ENCODE assay signal across 32 cellular contexts in genomic region chr12:88431245-88431644, GRCh38.
DNase-seq lines count a peak whose midpoint lies in the region; ATAC-seq and TF ChIP-seq lines count a peak whose summit lies in the region.
"Had no signal": no experiment of that assay in that cellular context is flagged by ENCODE, and none has a peak within 500 bp of the region (broad histone marks: within the 10 kb centered on the region; RNA-seq: fewer than 3 reads in every experiment).

No MANE protein-coding gene starts in this region.

- DNase-seq in foreskin keratinocyte = no peak
- peak; percentile 29 for DNase-seq in renal cortical epithelial cell (ENCODE audit: low read depth)
- no peak for DNase-seq in stimulated activated naive CD8-positive, alpha-beta T cell treated with anti-CD3 and anti-CD28 coated beads, Interleukin-15, amount 100 ng/mL, for 72 hours
- no peak for DNase-seq in NCI-H128 (lab: John Stamatoyannopoulos, UW; ENCODE audit: unreplicated experiment)
- no peak for DNase-seq in activated CD8-positive, alpha-beta memory T cell treated with anti-CD3 and anti-CD28 coated beads, Interleukin-2, amount 50 U/mL, for 4 hours
- DNase-seq: activated B cell treated with CpG ODN at 0.5 μM for 24 hours; activated CD4-positive, alpha-beta T cell treated with anti-CD3 and anti-CD28 coated beads, Interleukin-2, amount 50 U/mL, for 4 hours; activated CD8-positive, alpha-beta memory T cell treated with anti-CD3 and anti-CD28 coated beads, Interleukin-2, amount 10 ng/mL, durations not matched to agents 7 days and 5 days; activated naive CD4-positive, alpha-beta T cell; activated naive CD8-positive, alpha-beta T cell treated with anti-CD3 and anti-CD28 coated beads, Interleukin-2, amount 50 U/mL, for 24 hours; activated T-cell treated with anti-CD3 and anti-CD28 coated beads, Interleukin-2, amount 50 U/mL, for 72 hours; colonic mucosa; effector CD8-positive, alpha-beta T cell; GDM1; islet precursor cell; mucosa of descending colon; natural killer cell; NCI-H1694; NCI-H446 treated with DMSO at 0.1 percent for 48 hours; NCI-H774; nucleus accumbens; psoas muscle; stimulated activated CD4-positive, alpha-beta T cell treated with anti-CD3 and anti-CD28 coated beads, Interleukin-15, amount 100 ng/mL, for 24 hours; stimulated activated CD4-positive, alpha-beta T cell treated with anti-CD3 and anti-CD28 coated beads, Interleukin-4, amount 100 ng/mL, for 4 hours had no signal

- H3K4me3 Mint-ChIP-seq in stimulated activated naive CD8-positive, alpha-beta T cell treated with anti-CD3 and anti-CD28 coated beads, Interleukin-15, amount 100 ng/mL, for 72 hours = no peak overlapping the region
- H3K4me3 Mint-ChIP-seq: activated B cell treated with CpG ODN at 0.5 μM for 24 hours; activated CD8-positive, alpha-beta memory T cell treated with anti-CD3 and anti-CD28 coated beads, Interleukin-2, amount 10 ng/mL, durations not matched to agents 7 days and 5 days; activated naive CD8-positive, alpha-beta T cell treated with anti-CD3 and anti-CD28 coated beads, Interleukin-2, amount 50 U/mL, for 24 hours; activated T-cell treated with anti-CD3 and anti-CD28 coated beads, Interleukin-2, amount 50 U/mL, for 72 hours; natural killer cell had no signal

- H3K4me1 ChIP-seq in OCI-LY3 (ENCODE audit: low read length) = peaks cover 51% of the 10 kb centered on the region
- H3K4me1 ChIP-seq in foreskin keratinocyte = no peaks in the 10 kb centered on the region
- H3K4me1 ChIP-seq: BLaER1, colonic mucosa, psoas muscle, SJSA1, tibial nerve had no signal

- H3K9me3 ChIP-seq in OCI-LY3 (ENCODE audit: insufficient read depth, low read length) = peaks cover 4% of the 10 kb centered on the region; the same call in 1 of the 2 replicates
- H3K9me3 ChIP-seq: BLaER1, colonic mucosa, mucosa of descending colon, psoas muscle, SJSA1 had no signal

- H3K27me3 ChIP-seq in OCI-LY3 (ENCODE audit: low read depth, low read length) (no peaks in the 10 kb centered on the region), foreskin keratinocyte (no peaks in the 10 kb centered on the region)
- H3K27me3 ChIP-seq: BLaER1, cardiac muscle cell, colonic mucosa, SJSA1, tibial nerve had no signal

- H3K4me1 Mint-ChIP-seq in stimulated activated naive CD8-positive, alpha-beta T cell treated with anti-CD3 and anti-CD28 coated beads, Interleukin-15, amount 100 ng/mL, for 72 hours = no peaks in the 10 kb centered on the region
- H3K4me1 Mint-ChIP-seq: activated B cell treated with CpG ODN at 0.5 μM for 24 hours; activated naive CD8-positive, alpha-beta T cell treated with anti-CD3 and anti-CD28 coated beads, Interleukin-2, amount 50 U/mL, for 24 hours had no signal

- H2AFZ ChIP-seq in OCI-LY3 (ENCODE audit: low read depth, low read length) = peak overlapping the region; percentile 70

- H3K36me3 ChIP-seq in OCI-LY3 (replicated peaks; ENCODE audit: low read depth, low read length) = peaks cover 14% of the 10 kb centered on the region
- H3K36me3 ChIP-seq: BLaER1, cardiac muscle cell, colonic mucosa, SJSA1, tibial nerve had no signal

- no peaks in the 10 kb centered on the region for H3K27me3 Mint-ChIP-seq in stimulated activated naive CD8-positive, alpha-beta T cell treated with anti-CD3 and anti-CD28 coated beads, Interleukin-15, amount 100 ng/mL, for 72 hours
- H3K27me3 Mint-ChIP-seq: activated B cell treated with CpG ODN at 0.5 μM for 24 hours; activated CD8-positive, alpha-beta memory T cell treated with anti-CD3 and anti-CD28 coated beads, Interleukin-2, amount 10 ng/mL, durations not matched to agents 7 days and 5 days; activated naive CD8-positive, alpha-beta T cell treated with anti-CD3 and anti-CD28 coated beads, Interleukin-2, amount 50 U/mL, for 24 hours had no signal

- H3K4me2 ChIP-seq in OCI-LY3 (ENCODE audit: low read length) = peak overlapping the region; percentile 78
- H3K4me2 ChIP-seq: BLaER1 had no signal

- no peak overlapping the region for H3K4me3 ChIP-seq in OCI-LY3 (ENCODE audit: low read length)
- H3K4me3 ChIP-seq: BLaER1, cardiac muscle cell, colonic mucosa, lung, mucosa of descending colon, psoas muscle, SJSA1, tibial nerve had no signal

- no peaks in the 10 kb centered on the region for H4K20me1 ChIP-seq in OCI-LY3 (ENCODE audit: insufficient read depth, low read length)
- H4K20me1 ChIP-seq: BLaER1 had no signal

- H3K27ac Mint-ChIP-seq in stimulated activated naive CD8-positive, alpha-beta T cell treated with anti-CD3 and anti-CD28 coated beads, Interleukin-15, amount 100 ng/mL, for 72 hours = no peak overlapping the region
- H3K27ac Mint-ChIP-seq: activated B cell treated with CpG ODN at 0.5 μM for 24 hours; activated CD8-positive, alpha-beta memory T cell treated with anti-CD3 and anti-CD28 coated beads, Interleukin-2, amount 10 ng/mL, durations not matched to agents 7 days and 5 days; activated naive CD8-positive, alpha-beta T cell treated with anti-CD3 and anti-CD28 coated beads, Interleukin-2, amount 50 U/mL, for 24 hours; activated T-cell treated with anti-CD3 and anti-CD28 coated beads, Interleukin-2, amount 50 U/mL, for 72 hours; natural killer cell had no signal

- H3K9ac ChIP-seq in OCI-LY3 (ENCODE audit: low read length) = peak overlapping the region; percentile 61; the same call in 1 of the 2 replicates
- H3K9ac ChIP-seq: BLaER1 had no signal

- H3K9me3 Mint-ChIP-seq in stimulated activated naive CD8-positive, alpha-beta T cell treated with anti-CD3 and anti-CD28 coated beads, Interleukin-15, amount 100 ng/mL, for 72 hours = peaks cover 0 to 4% of the 10 kb centered on the region in 2 donors
- H3K9me3 Mint-ChIP-seq: activated B cell treated with CpG ODN at 0.5 μM for 24 hours had no signal

- H3K27ac ChIP-seq in OCI-LY3 (ENCODE audit: low read length) (peak overlapping the region; percentile 98), foreskin keratinocyte (no peak overlapping the region)
- H3K27ac ChIP-seq: BLaER1, cardiac muscle cell, colonic mucosa, epithelial cell of prostate, psoas muscle, SJSA1, tibial nerve had no signal

- ATAC-seq in GM21786 (IDR thresholded peaks at IDR 0.05; ENCODE audit: unreplicated experiment) = peak; percentile 32
- no peak for ATAC-seq in foreskin keratinocyte
- no peak for ATAC-seq in stimulated activated naive CD8-positive, alpha-beta T cell treated with anti-CD3 and anti-CD28 coated beads, Interleukin-15, amount 100 ng/mL, for 72 hours
- ATAC-seq: activated CD8-positive, alpha-beta memory T cell treated with anti-CD3 and anti-CD28 coated beads, Interleukin-2, amount 10 ng/mL, durations not matched to agents 7 days and 5 days; activated naive CD8-positive, alpha-beta T cell treated with anti-CD3 and anti-CD28 coated beads, Interleukin-2, amount 50 U/mL, for 24 hours; activated T-cell treated with anti-CD3 and anti-CD28 coated beads, Interleukin-2, amount 50 U/mL, for 72 hours; mucosa of descending colon; natural killer cell; psoas muscle had no signal

- H3K79me2 ChIP-seq in OCI-LY3 (ENCODE audit: low read length) = no peaks in the 10 kb centered on the region

- no peak; the same call in 1 of the 2 replicates for TF ChIP-seq CTCF in OCI-LY3 (IDR thresholded peaks at IDR 0.05; ENCODE audit: low read depth, low read length)
- peak; percentile 24 for TF ChIP-seq CTCF in foreskin keratinocyte (conservative IDR thresholded peaks at IDR 0.05)
